Comparison of ENCODE assay signal across 13 cellular contexts in genomic region chr1:55589656-55590297, GRCh38.
DNase-seq lines count a peak whose midpoint lies in the region; TF ChIP-seq lines count a peak whose summit lies in the region.
"Had no signal": no experiment of that assay in that cellular context is flagged by ENCODE, and none has a peak within 500 bp of the region (broad histone marks: within the 10 kb centered on the region; RNA-seq: fewer than 3 reads in every experiment).

No MANE protein-coding gene starts in this region.

- H2AFZ ChIP-seq in osteoblast (ENCODE audit: low read length): peak overlapping the region; percentile 86

- H3K4me1 ChIP-seq in adipocyte (ENCODE audit: control insufficient read depth, insufficient read depth, low read length) (peaks cover 46% of the 10 kb centered on the region), osteoblast (ENCODE audit: insufficient read depth, low read length) (peaks cover 28% of the 10 kb centered on the region), uterus (no peaks in the 10 kb centered on the region)
- H3K4me1 ChIP-seq: SJSA1 had no signal

- H3K9me3 ChIP-seq in adipocyte (ENCODE audit: control insufficient read depth, low read length) (no peaks in the 10 kb centered on the region), osteoblast (ENCODE audit: low read depth, low read length) (no peaks in the 10 kb centered on the region), uterus (no peaks in the 10 kb centered on the region)
- H3K9me3 ChIP-seq: SJSA1 had no signal

- peak overlapping the region; percentile 52 for H3K4me2 ChIP-seq in osteoblast (ENCODE audit: insufficient read depth, low read length)

- DNase-seq in adipocyte (ENCODE audit: low read depth) (peak; percentile 89), fibroblast of pulmonary artery (ENCODE audit: low read depth) (peak; percentile 58), osteoblast (ENCODE audit: insufficient read length, low spot score, missing footprints) (peak; percentile 53), uterus (no peak), NCI-H82 (lab: John Stamatoyannopoulos, UW) (no peak), cerebellar nuclear complex (lab: John Stamatoyannopoulos, UW) (no peak)
- no peak for DNase-seq in activated CD4-positive, alpha-beta T cell treated with anti-CD3 and anti-CD28 coated beads for 48 hours
- DNase-seq: GOT3; NCI-H1092 treated with DMSO at 0.1 percent for 48 hours; NCI-H510A treated with DMSO at 0.1 percent for 48 hours; stimulated activated CD4-positive, alpha-beta T cell treated with anti-CD3 and anti-CD28 coated beads, Interleukin-1b, Interleukin-23, amount 100 ng/mL, for 48 hours had no signal

- no peaks in the 10 kb centered on the region for H4K20me1 ChIP-seq in osteoblast (ENCODE audit: insufficient read depth, low read length)

- H3K27me3 ChIP-seq in adipocyte (replicated peaks; ENCODE audit: control insufficient read depth, insufficient read depth, low read length): no peaks in the 10 kb centered on the region
- H3K27me3 ChIP-seq in osteoblast (ENCODE audit: insufficient read depth, low read length): no peaks in the 10 kb centered on the region
- no peaks in the 10 kb centered on the region for H3K27me3 ChIP-seq in uterus
- H3K27me3 ChIP-seq: SJSA1 had no signal

- peak overlapping the region; percentile 83 for H3K27ac ChIP-seq in osteoblast (ENCODE audit: low read depth, low read length)
- H3K27ac ChIP-seq in uterus: peak overlapping the region; percentile 58 to 71
- H3K27ac ChIP-seq: SJSA1, WERI-Rb-1 had no signal

- H3K9ac ChIP-seq in adipocyte (ENCODE audit: low read length): peak overlapping the region; percentile 81

- TF ChIP-seq CTCF in fibroblast of pulmonary artery (IDR thresholded peaks at IDR 0.05; ENCODE audit: low read length, missing control alignments): no peak
- no peak for TF ChIP-seq CTCF in osteoblast (IDR thresholded peaks at IDR 0.05; ENCODE audit: extremely low read depth, low read depth, low read length)
- no peak for TF ChIP-seq CTCF in uterus (IDR thresholded peaks at IDR 0.05)

- H3K4me3 ChIP-seq in adipocyte (ENCODE audit: low read length): peak overlapping the region; percentile 42
- no peak overlapping the region for H3K4me3 ChIP-seq in fibroblast of pulmonary artery (replicated peaks; ENCODE audit: low read depth, low read length)
- peak overlapping the region; percentile 17 for H3K4me3 ChIP-seq in osteoblast (ENCODE audit: insufficient read depth, low read length)
- H3K4me3 ChIP-seq in uterus: no peak overlapping the region
- H3K4me3 ChIP-seq: SJSA1 had no signal

- TF ChIP-seq POLR2A in uterus (IDR thresholded peaks at IDR 0.05): no peak

- H3K36me3 ChIP-seq in adipocyte (ENCODE audit: control insufficient read depth, insufficient read depth, low read length, severe bottlenecking) (no peaks in the 10 kb centered on the region), osteoblast (ENCODE audit: insufficient read depth, low read length) (no peaks in the 10 kb centered on the region), uterus (no peaks in the 10 kb centered on the region)
- H3K36me3 ChIP-seq: SJSA1, WERI-Rb-1 had no signal

- intact Hi-C loops in uterus (cut with DNase I; ENCODE audit: low total_unique reads): no loop called here

- no peaks in the 10 kb centered on the region for H3K79me2 ChIP-seq in osteoblast (ENCODE audit: insufficient read depth, low read length)

Comparison
In these comparisons a context has a peak if more than half of its experiments do, and no peak if none do; other contexts are left out.
1. DNase-seq: peak in adipocyte (single experiment), fibroblast of pulmonary artery (single experiment) and osteoblast (single experiment); none in uterus (0 of 2), activated CD4-positive, alpha-beta T cell treated with anti-CD3 and anti-CD28 coated beads for 48 hours (single experiment), NCI-H82 (single experiment) and cerebellar nuclear complex (0 of 2).
2. H3K4me3 ChIP-seq: peak in adipocyte (single experiment) and osteoblast (single experiment); none in fibroblast of pulmonary artery (single experiment) and uterus (0 of 2).